Comparison of ENCODE assay signal across 19 cellular contexts in the genomic region with DNA sequence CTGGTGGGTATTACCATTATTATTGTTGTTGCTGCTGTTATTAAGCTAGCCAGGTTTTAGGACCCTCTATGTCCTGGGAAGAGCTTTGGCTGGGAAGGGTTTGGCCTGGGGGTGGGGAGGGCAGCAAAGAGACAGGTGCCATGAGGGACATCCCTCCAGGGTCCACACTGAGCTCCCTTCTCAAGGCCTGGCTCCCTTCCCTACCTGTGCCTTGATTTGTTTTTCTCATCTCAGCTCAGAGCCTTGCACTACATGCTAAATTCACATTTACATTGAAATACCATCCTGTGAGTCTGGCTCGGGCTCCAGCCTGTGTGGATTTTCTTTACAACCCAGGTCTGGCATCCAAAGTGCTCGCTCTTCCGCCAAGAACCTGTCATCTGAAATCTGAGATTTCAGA.
"Had no signal": no experiment of that assay in that cellular context is flagged by ENCODE, and none has a peak within 500 bp of the region (broad histone marks: within the 10 kb centered on the region; RNA-seq: fewer than 3 reads in every experiment).

No MANE protein-coding gene starts in this region.

- H3K27me3 ChIP-seq: SJSA1 had no signal

- H3K9me3 ChIP-seq: SJSA1 had no signal

- H3K36me3 ChIP-seq: SJSA1 had no signal

- DNase-seq: KBM-7, MV-4-11, NCI-H1092, NCI-H1105 treated with DMSO at 0.1 percent for 48 hours, NCI-H1417 treated with DMSO at 0.1 percent for 48 hours, NCI-H146, NCI-H1694 treated with DMSO at 0.1 percent for 48 hours, NCI-H1930, NCI-H2171 treated with DMSO at 0.1 percent for 48 hours, NCI-H345, NCI-H446 treated with DMSO at 0.1 percent for 48 hours, NCI-H510A treated with DMSO at 0.1 percent for 48 hours, NCI-H526, NCI-H82, Right ventricle myocardium superior, RPMI8226, SIG-M5 had no signal

- H3K27ac ChIP-seq: SJSA1, SK-N-MC had no signal

- H3K4me3 ChIP-seq: SJSA1, SK-N-MC had no signal
